ENCODE assay signal across 1 cellular context in genomic region chr11:68012044-68012842, GRCh38.
TF ChIP-seq lines count a peak whose summit lies in the region.

No MANE protein-coding gene starts in this region.

TF ChIP-seq in SK-N-SH treated with all-trans-retinoic acid at 6 μM for 48 hours, 23 proteins besides CTCF, POLR2A, EP300 and RAD21 (continued from another document):
- TF ChIP-seq PATZ1 (CRISPR knock-in tag; IDR thresholded peaks at IDR 0.05; ENCODE audit: borderline replicate concordance) (no peak), GLIS3 (CRISPR knock-in tag; IDR thresholded peaks at IDR 0.05) (no peak), RARB (CRISPR knock-in tag; IDR thresholded peaks at IDR 0.05) (no peak), ZC3H10 (CRISPR knock-in tag; IDR thresholded peaks at IDR 0.05) (no peak), ISL1 (CRISPR knock-in tag; IDR thresholded peaks at IDR 0.05) (no peak), ZFP30 (CRISPR knock-in tag; IDR thresholded peaks at IDR 0.05) (no peak), TSHZ2 (CRISPR knock-in tag; IDR thresholded peaks at IDR 0.05) (no peak)
TF ChIP-seq in SK-N-SH treated with all-trans-retinoic acid at 6 μM for 48 hours: peak in this region for 0.
